In the genomic region with DNA sequence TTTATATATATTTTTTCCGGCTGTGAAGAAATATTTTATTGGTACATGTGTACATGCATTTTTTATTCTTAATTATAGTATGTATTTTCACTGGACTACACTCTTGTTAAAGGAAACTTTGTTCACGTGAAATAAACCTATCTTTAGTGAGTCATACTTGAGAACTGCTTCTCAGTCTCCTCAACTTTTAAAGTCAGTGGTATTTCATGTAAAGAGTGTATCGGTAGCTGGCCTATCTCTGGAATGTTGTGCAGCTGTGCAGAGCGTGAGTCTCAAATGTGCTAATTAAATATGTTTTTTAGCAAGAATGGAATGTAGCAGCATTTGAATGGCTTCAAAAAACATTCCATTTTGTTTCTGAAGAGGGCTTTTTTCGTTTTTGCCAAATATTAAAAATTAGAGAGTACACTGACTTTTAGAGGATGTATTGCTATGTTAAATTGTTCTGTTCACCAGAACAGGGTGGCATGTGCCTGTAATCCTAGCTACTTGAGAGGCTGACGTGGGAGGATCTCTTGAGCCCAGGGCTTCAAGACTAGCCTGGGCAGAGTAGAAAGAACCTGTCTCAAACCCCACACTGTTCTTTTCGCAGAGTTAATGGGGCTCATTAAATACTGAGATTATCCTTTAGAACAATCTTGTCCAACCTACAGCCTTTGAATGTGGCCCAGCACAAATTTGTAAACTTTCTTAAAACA, we compare ENCODE assay signal across 13 cellular contexts. TPM values are rescaled to one million over a fixed set of nuclear protein-coding genes. Genes with fewer than 3 reads are reported as not detected.
DNase-seq lines count a peak whose midpoint lies in the region; ATAC-seq and TF ChIP-seq lines count a peak whose summit lies in the region.
"Had no signal": no experiment of that assay in that cellular context is flagged by ENCODE, and none has a peak within 500 bp of the region (broad histone marks: within the 10 kb centered on the region; RNA-seq: fewer than 3 reads in every experiment).

No MANE protein-coding gene starts in this region.

- no peaks in the 10 kb centered on the region for H3K4me1 Mint-ChIP-seq in immature natural killer cell

- intact Hi-C loops in esophagus muscularis mucosa (cut with DNase I): no loop called here

- H3K9ac ChIP-seq in MM.1S (ENCODE audit: low read length): no peak overlapping the region

- H3K36me3 Mint-ChIP-seq in immature natural killer cell: no peaks in the 10 kb centered on the region

- DNase-seq in MM.1S (no peak), esophagus muscularis mucosa (ENCODE audit: extremely low spot score) (no peak), omental fat pad (ENCODE audit: low spot score) (no peak), immature natural killer cell (no peak), anterior cingulate cortex (lab: John Stamatoyannopoulos, UW) (no peak), NCI-H128 (lab: John Stamatoyannopoulos, UW; ENCODE audit: unreplicated experiment) (no peak)
- no peak for DNase-seq in activated T-cell treated with anti-CD3 and anti-CD28 coated beads, Interleukin-2, amount 50 U/mL, for 48 hours
- DNase-seq: NCI-H526 treated with DMSO at 0.1 percent for 48 hours, substantia nigra, WERI-Rb-1 had no signal

- peaks cover 89% of the 10 kb centered on the region for H3K79me2 ChIP-seq in ACC112 (ENCODE audit: control insufficient read depth, insufficient read depth, low read length, unreplicated experiment)
- H3K79me2 ChIP-seq in MM.1S (ENCODE audit: low read length): no peaks in the 10 kb centered on the region

- peak overlapping the region; percentile 45; the same call in 1 of the 2 replicates for H3K4me2 ChIP-seq in MM.1S (ENCODE audit: low read depth, low read length)

- H3K4me1 ChIP-seq in ACC112 (ENCODE audit: control insufficient read depth, insufficient read depth, low read length, unreplicated experiment) (peaks cover 50% of the 10 kb centered on the region), MM.1S (ENCODE audit: low read length) (peaks cover 21% of the 10 kb centered on the region), esophagus muscularis mucosa (peaks cover 86 to 98% (median 94%) of the 10 kb centered on the region in 4 donors)

- ATAC-seq in omental fat pad (ENCODE audit: low FRiP score): peak; percentile 80

- no peaks in the 10 kb centered on the region for H3K9me3 Mint-ChIP-seq in immature natural killer cell

- no peak overlapping the region for H3K4me3 Mint-ChIP-seq in immature natural killer cell
- H3K4me3 Mint-ChIP-seq: activated naive CD8-positive, alpha-beta T cell had no signal

- no peaks in the 10 kb centered on the region for H3K9me2 ChIP-seq in MM.1S (replicated peaks; ENCODE audit: insufficient read depth, low read length)

- H3K27ac Mint-ChIP-seq in immature natural killer cell: no peak overlapping the region
- H3K27ac Mint-ChIP-seq: activated naive CD8-positive, alpha-beta T cell had no signal

- 0 out of 2 replicates have a peak overlapping the region, but pooled peaks have one; percentile 2 for H3K4me3 ChIP-seq in ACC112 (ENCODE audit: low read depth, low read length)
- no peak overlapping the region for H3K4me3 ChIP-seq in MM.1S (ENCODE audit: low read length)
- H3K4me3 ChIP-seq in esophagus muscularis mucosa: no peak overlapping the region

- H3K27me3 Mint-ChIP-seq in immature natural killer cell (ENCODE audit: low read depth in 3 of 3): peaks cover 0 to 5% (median 0%) of the 10 kb centered on the region in 3 donors

- TF ChIP-seq CTCF in MM.1S (IDR thresholded peaks at IDR 0.05; ENCODE audit: low read length): no peak
- no peak for TF ChIP-seq CTCF in esophagus muscularis mucosa (IDR thresholded peaks at IDR 0.05)
- no peak for TF ChIP-seq CTCF in omental fat pad (IDR thresholded peaks at IDR 0.05)

- TF ChIP-seq POLR2A in esophagus muscularis mucosa (IDR thresholded peaks at IDR 0.05; ENCODE audit: low read depth): no peak

- H3K27me3 ChIP-seq in ACC112 (ENCODE audit: insufficient read depth, low read length) (no peaks in the 10 kb centered on the region), MM.1S (replicated peaks; ENCODE audit: insufficient read depth, low read length) (no peaks in the 10 kb centered on the region), esophagus muscularis mucosa (no peaks in the 10 kb centered on the region)

- no peaks in the 10 kb centered on the region; the same call in 1 of the 2 replicates for H3F3A ChIP-seq in MM.1S (ENCODE audit: insufficient read depth, low read length)

- H4K20me1 ChIP-seq in MM.1S (ENCODE audit: insufficient read depth, low read length): no peaks in the 10 kb centered on the region

- TF ChIP-seq EP300 in esophagus muscularis mucosa (IDR thresholded peaks at IDR 0.05): no peak

- H2AFZ ChIP-seq in ACC112 (ENCODE audit: low read length, unreplicated experiment) (no peak overlapping the region), MM.1S (ENCODE audit: low read length) (no peak overlapping the region)

- H3K9me3 ChIP-seq in MM.1S (replicated peaks; ENCODE audit: insufficient read depth, low read length) (no peaks in the 10 kb centered on the region), esophagus muscularis mucosa (no peaks in the 10 kb centered on the region)

- no peaks in the 10 kb centered on the region for H3K36me3 ChIP-seq in ACC112 (ENCODE audit: insufficient read depth, low read length)
- no peaks in the 10 kb centered on the region for H3K36me3 ChIP-seq in MM.1S (replicated peaks; ENCODE audit: insufficient read depth, low read length)
- H3K36me3 ChIP-seq in esophagus muscularis mucosa: peaks cover 0 to 3% (median 0%) of the 10 kb centered on the region in 4 donors
- H3K36me3 ChIP-seq: WERI-Rb-1 had no signal

- WGBS in esophagus muscularis mucosa: 48% methylated on average over 7 of the region's 7 CpGs

- H3K27ac ChIP-seq in ACC112 (ENCODE audit: low read depth, low read length) (peak overlapping the region; percentile 56), MM.1S (ENCODE audit: low read length) (no peak overlapping the region), esophagus muscularis mucosa (replicated peaks in 1 of 4) (peak overlapping the region; percentile 61 to 77 (median 66))
- H3K27ac ChIP-seq: C4-2B, WERI-Rb-1 had no signal

RNA-seq across cellular contexts. Expression of a gene that starts 14.3 kb away (rescaled TPM):
- 100 to 1,000 TPM; 465 to 600 (median 547) TPM for total RNA-seq in esophagus muscularis mucosa
- 1,000 to 10,000 TPM in 2 of 4 donors, 100 to 1,000 TPM in 2; 681 to 1,046 (median 964) TPM for total RNA-seq in omental fat pad
- polyA plus RNA-seq in immature natural killer cell: 10 to 100 TPM in 1 of 3 donors, 1 to 10 TPM in 1, under 1 TPM in 1; 0.41 to 57.5 (median 7.7) TPM
